Comparison of ENCODE assay signal across 1 cellular context in genomic region chr5:172875372-172876279, GRCh38.
TF ChIP-seq lines count a peak whose summit lies in the region.

No MANE protein-coding gene starts in this region.

TF ChIP-seq in GM23338, 12 proteins besides CTCF, POLR2A, EP300 and RAD21 (continued from another document):
- no peak for TF ChIP-seq ZNF331 (CRISPR knock-in tag; IDR thresholded peaks at IDR 0.05; ENCODE audit: low read depth)
- no peak for TF ChIP-seq ETS1 (IDR thresholded peaks at IDR 0.05)
- TF ChIP-seq ZNF114 (CRISPR knock-in tag; IDR thresholded peaks at IDR 0.05) = no peak
